In genomic region chrX:118657413-118657812, GRCh38 we compare ENCODE assay signal across 29 cellular contexts.
"Had no signal": no experiment of that assay in that cellular context is flagged by ENCODE, and none has a peak within 500 bp of the region (broad histone marks: within the 10 kb centered on the region; RNA-seq: fewer than 3 reads in every experiment).

No MANE protein-coding gene starts in this region.

- H3K4me1 ChIP-seq: parathyroid adenoma, psoas muscle, right lobe of liver, sigmoid colon, thyroid gland, tibial nerve, upper lobe of left lung had no signal

- H3K9me3 ChIP-seq: ovary, psoas muscle, right lobe of liver, sigmoid colon, stomach, thoracic aorta, thyroid gland, tibial nerve, upper lobe of left lung, vagina had no signal

- H3K4me3 ChIP-seq: neural progenitor cell, ovary, psoas muscle, right lobe of liver, sigmoid colon, stomach, thoracic aorta, thyroid gland, tibial nerve, upper lobe of left lung, vagina had no signal

- H3K4me1 Mint-ChIP-seq: naive thymus-derived CD4-positive, alpha-beta T cell; natural killer cell; nephron; neural progenitor cell; stimulated activated memory B cell treated with anti-CD40 and anti-IgM and Interleukin-4, amounts not matched to agents 10 μg/mL and 1 μg/mL and 100 μg/mL, for 72 hours had no signal

- H3K27ac Mint-ChIP-seq: natural killer cell; nephron; neural progenitor cell; progenitor cell of endocrine pancreas; stimulated activated memory B cell treated with anti-CD40 and anti-IgM and Interleukin-4, amounts not matched to agents 10 μg/mL and 1 μg/mL and 100 μg/mL, for 72 hours; stimulated activated naive CD8-positive, alpha-beta T cell treated with anti-CD3 and anti-CD28 coated beads, Interleukin-15, Interleukin-2, amounts not matched to agents 100 ng/mL and 50 ng/mL, for 24 hours had no signal

- H3K36me3 ChIP-seq: neural progenitor cell, ovary, right lobe of liver, thoracic aorta, thyroid gland, tibial nerve, upper lobe of left lung, vagina had no signal

- H3K4me3 Mint-ChIP-seq: naive thymus-derived CD4-positive, alpha-beta T cell; natural killer cell; nephron; neural progenitor cell; stimulated activated memory B cell treated with anti-CD40 and anti-IgM and Interleukin-4, amounts not matched to agents 10 μg/mL and 1 μg/mL and 100 μg/mL, for 72 hours; stimulated activated naive CD8-positive, alpha-beta T cell treated with anti-CD3 and anti-CD28 coated beads, Interleukin-15, Interleukin-2, amounts not matched to agents 100 ng/mL and 50 ng/mL, for 24 hours had no signal

- ATAC-seq: naive thymus-derived CD4-positive, alpha-beta T cell; natural killer cell; psoas muscle; right cardiac atrium; right lobe of liver; stimulated activated memory B cell treated with anti-CD40 and anti-IgM and Interleukin-4, amounts not matched to agents 10 μg/mL and 1 μg/mL and 100 μg/mL, for 72 hours had no signal

- H3K27me3 ChIP-seq: neural progenitor cell, ovary, right lobe of liver, sigmoid colon, stomach, thyroid gland, tibial nerve, upper lobe of left lung, vagina had no signal

- DNase-seq: naive thymus-derived CD4-positive, alpha-beta T cell; natural killer cell; occipital lobe; ovary; posterior cingulate gyrus; psoas muscle; right cardiac atrium; right lobe of liver; sigmoid colon; small intestine; stimulated activated CD4-positive, alpha-beta T cell treated with anti-CD3 and anti-CD28 coated beads, Interleukin-15, amount 100 ng/mL, for 24 hours; stimulated activated CD4-positive, alpha-beta T cell treated with anti-CD3 and anti-CD28 coated beads, Interleukin-2, amount 100 ng/mL, for 24 hours; stimulated activated CD4-positive, alpha-beta T cell treated with anti-CD3 and anti-CD28 coated beads, Interleukin-2, amount 100 ng/mL, for 48 hours; stimulated activated CD4-positive, alpha-beta T cell treated with anti-CD3 and anti-CD28 coated beads, Interleukin-4, amount 100 ng/mL, for 24 hours; stimulated activated naive CD4-positive, alpha-beta T cell treated with Interleukin-2 at 50 U/mL for 16 hours; stomach; thyroid gland; trophoblast cell; upper lobe of left lung had no signal

- H3K27ac ChIP-seq: neural progenitor cell, ovary, parathyroid adenoma, psoas muscle, right lobe of liver, sigmoid colon, stomach, thoracic aorta, thyroid gland, tibial nerve, upper lobe of left lung, vagina had no signal

- FAIRE-seq: small intestine, urothelium cell line had no signal

- H3K27me3 Mint-ChIP-seq: naive thymus-derived CD4-positive, alpha-beta T cell; progenitor cell of endocrine pancreas; stimulated activated memory B cell treated with anti-CD40 and anti-IgM and Interleukin-4, amounts not matched to agents 10 μg/mL and 1 μg/mL and 100 μg/mL, for 72 hours; stimulated activated naive CD8-positive, alpha-beta T cell treated with anti-CD3 and anti-CD28 coated beads, Interleukin-15, Interleukin-2, amounts not matched to agents 100 ng/mL and 50 ng/mL, for 24 hours had no signal

- H3K9me3 Mint-ChIP-seq: natural killer cell; neural progenitor cell; stimulated activated memory B cell treated with anti-CD40 and anti-IgM and Interleukin-4, amounts not matched to agents 10 μg/mL and 1 μg/mL and 100 μg/mL, for 72 hours; stimulated activated naive CD8-positive, alpha-beta T cell treated with anti-CD3 and anti-CD28 coated beads, Interleukin-15, Interleukin-2, amounts not matched to agents 100 ng/mL and 50 ng/mL, for 24 hours had no signal

- H3K4me2 ChIP-seq: neural progenitor cell had no signal
